In the genomic region with DNA sequence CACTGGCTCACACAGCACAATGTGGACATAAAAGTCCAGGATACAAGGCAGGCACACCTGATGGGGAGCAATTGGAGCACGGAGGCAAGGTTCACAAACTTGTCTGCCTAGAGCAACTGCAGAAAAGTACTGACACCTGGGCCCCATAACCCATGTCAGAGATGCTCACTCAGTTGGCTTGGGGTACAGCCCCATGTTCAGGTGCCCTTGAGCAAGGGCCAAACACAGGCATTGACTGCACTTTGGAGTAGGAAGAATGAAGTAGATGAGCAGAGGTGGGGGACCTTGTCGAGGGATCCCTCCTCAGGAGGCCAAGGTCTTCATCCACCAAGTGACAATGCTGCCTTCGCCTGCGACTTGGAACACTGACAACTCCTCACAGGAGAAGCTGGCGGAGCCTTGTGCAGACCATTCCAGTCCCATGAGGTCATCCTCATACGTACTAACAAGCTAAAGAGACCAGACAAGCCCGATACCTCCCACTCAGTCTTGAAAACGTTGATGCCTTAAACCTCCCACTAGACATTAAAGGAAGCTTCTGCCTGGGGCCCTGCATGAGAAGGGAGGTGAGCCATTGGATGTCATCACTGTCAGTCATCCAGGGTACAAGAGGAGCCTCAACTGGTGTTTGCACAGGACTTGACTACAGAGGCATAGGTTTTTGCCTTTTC, we compare ENCODE assay signal across 13 cellular contexts. TPM values are rescaled to one million over a fixed set of nuclear protein-coding genes. Genes with fewer than 3 reads are reported as not detected.
DNase-seq lines count a peak whose midpoint lies in the region; ATAC-seq and TF ChIP-seq lines count a peak whose summit lies in the region.
"Had no signal": no experiment of that assay in that cellular context is flagged by ENCODE, and none has a peak within 500 bp of the region (broad histone marks: within the 10 kb centered on the region; RNA-seq: fewer than 3 reads in every experiment).

No MANE protein-coding gene starts in this region.

- peaks cover 9% of the 10 kb centered on the region for H3K4me1 ChIP-seq in left ventricle myocardium inferior
- no peaks in the 10 kb centered on the region for H3K4me1 ChIP-seq in aorta (ENCODE audit: control insufficient read depth in 1 of 2, insufficient read depth in 2 of 2, low read length in 2 of 2)
- H3K4me1 ChIP-seq: parathyroid adenoma, tibial nerve had no signal

- peaks cover 35% of the 10 kb centered on the region for H3K27me3 ChIP-seq in left ventricle myocardium inferior (ENCODE audit: low read depth)
- H3K27me3 ChIP-seq in aorta (ENCODE audit: control insufficient read depth in 1 of 2, insufficient read depth in 2 of 2, low read length in 1 of 2): peaks cover 0 to 1% of the 10 kb centered on the region in 2 donors

- DNase-seq in cardiac septum (ENCODE audit: low spot score) (peak; percentile 60), left ventricle myocardium inferior (no peak), amniotic epithelial cell (ENCODE audit: low read depth) (peak; percentile 33), islet precursor cell (peak; percentile 91), aorta (no peak), cerebellar nuclear complex (lab: John Stamatoyannopoulos, UW) (no peak)
- DNase-seq: NCI-H187 treated with DMSO at 0.1 percent for 48 hours, T1000 had no signal

- TF ChIP-seq CTCF in left ventricle myocardium inferior (IDR thresholded peaks at IDR 0.05; ENCODE audit: borderline replicate concordance): no peak

- 30 to 31% methylated on average over 8 of the region's 8 CpGs for WGBS in aorta, 2 donors

- H3K4me3 ChIP-seq in left ventricle myocardium inferior: no peak overlapping the region
- no peak overlapping the region for H3K4me3 ChIP-seq in aorta (ENCODE audit: low read length in 2 of 2)
- H3K4me3 ChIP-seq: tibial nerve had no signal

- ATAC-seq in aorta (ENCODE audit: low FRiP score) (peak; percentile 15), GM19467 (IDR thresholded peaks at IDR 0.05; ENCODE audit: unreplicated experiment) (no peak), GM21360 (IDR thresholded peaks at IDR 0.05; ENCODE audit: unreplicated experiment) (no peak)
- ATAC-seq: left lobe of liver had no signal

- H3K36me3 ChIP-seq in left ventricle myocardium inferior (no peaks in the 10 kb centered on the region), aorta (ENCODE audit: control insufficient read depth in 1 of 2, insufficient read depth in 2 of 2, low read length in 1 of 2) (no peaks in the 10 kb centered on the region)
- H3K36me3 ChIP-seq: tibial nerve had no signal

- H3K9me3 ChIP-seq in left ventricle myocardium inferior (replicated peaks): peaks cover 4% of the 10 kb centered on the region
- H3K9me3 ChIP-seq in aorta (ENCODE audit: control insufficient read depth, low read length): no peaks in the 10 kb centered on the region
- H3K9me3 ChIP-seq: tibial nerve had no signal

- H3K27ac ChIP-seq in left ventricle myocardium inferior (replicated peaks): no peak overlapping the region
- H3K27ac ChIP-seq in aorta (ENCODE audit: low read depth in 1 of 2, low read length in 2 of 2): no peak overlapping the region
- H3K27ac ChIP-seq: parathyroid adenoma, tibial nerve had no signal

- intact Hi-C loops in cardiac septum (cut with DNase I) (no loop called here), left ventricle myocardium inferior (cut with micrococcal nuclease) (no loop called here), aorta (cut with DNase I) (no loop called here)

RNA-seq across cellular contexts. Expression of a gene that starts 42.5 kb away (rescaled TPM):
- 67.8 TPM for total RNA-seq in cardiac septum
- total RNA-seq in left ventricle myocardium inferior: 44.1 TPM
- total RNA-seq in aorta: 1 to 10 TPM in 1 of 2 donors, under 1 TPM in 1; 0.68 to 1.3 TPM
- under 1 TPM in 1 of 2 donors, not detected in 1; 0.50 TPM for polyA plus RNA-seq in aorta

Comparison
In these comparisons a context has a peak if more than half of its experiments do, and no peak if none do; other contexts are left out.
1. DNase-seq: peak in cardiac septum (single experiment), amniotic epithelial cell (single experiment) and islet precursor cell (single experiment); none in left ventricle myocardium inferior (single experiment), aorta (0 of 2) and cerebellar nuclear complex (0 of 2).
2. RNA of a gene that starts 42.5 kb away (total RNA-seq): 67.8 TPM in cardiac septum (single experiment) and 44.1 TPM in left ventricle myocardium inferior (single experiment); 0.68 to 1.3 TPM in aorta; every median in the first group is over 10 times any median in the second.